ENCODE assay signal across 25 cellular contexts in genomic region chr16:88014954-88015805, GRCh38.
DNase-seq lines count a peak whose midpoint lies in the region; ATAC-seq and TF ChIP-seq lines count a peak whose summit lies in the region.
"Had no signal": no experiment of that assay in that cellular context is flagged by ENCODE, and none has a peak within 500 bp of the region (broad histone marks: within the 10 kb centered on the region; RNA-seq: fewer than 3 reads in every experiment).

No MANE protein-coding gene starts in this region.

- no peak for TF ChIP-seq EP300 in ovary (IDR thresholded peaks at IDR 0.05)

- no peaks in the 10 kb centered on the region for H3K4me1 Mint-ChIP-seq in Caco-2 (ENCODE audit: low read depth, unreplicated experiment)

- H3K4me1 ChIP-seq in Caco-2: no peaks in the 10 kb centered on the region
- peaks cover 0 to 18% (median 0%) of the 10 kb centered on the region in 4 donors for H3K4me1 ChIP-seq in Peyer's patch
- peaks cover 6% of the 10 kb centered on the region for H3K4me1 ChIP-seq in ovary (ENCODE audit: insufficient read depth)
- H3K4me1 ChIP-seq: parathyroid adenoma, right lobe of liver, tibial artery had no signal

- CTCF ChIA-PET in Caco-2 (lab: Charles Lee): no interaction called here

- peak overlapping the region; percentile 47 for H3K27ac Mint-ChIP-seq in Caco-2 (ENCODE audit: unreplicated experiment)
- H3K27ac Mint-ChIP-seq: CD8-positive, alpha-beta T cell had no signal

- no peak overlapping the region for H3K4me3 Mint-ChIP-seq in Caco-2 (ENCODE audit: unreplicated experiment)
- H3K4me3 Mint-ChIP-seq: CD8-positive, alpha-beta T cell; natural killer cell treated with Interleukin-12 subunit alpha and Interleukin-12 subunit beta and Interleukin-15 and Interleukin-18, amount 100 ng/mL, for 72 hours had no signal

- BruUV-seq in Caco-2 (replicated peaks; lab: Mats Ljungman, UMichigan): no TSS peak

- no peaks in the 10 kb centered on the region for H3K36me3 Mint-ChIP-seq in Caco-2 (ENCODE audit: insufficient read depth, unreplicated experiment)
- H3K36me3 Mint-ChIP-seq: natural killer cell treated with Interleukin-12 subunit alpha and Interleukin-12 subunit beta and Interleukin-15 and Interleukin-18, amount 100 ng/mL, for 72 hours had no signal

- ATAC-seq in HG02798 (IDR thresholded peaks at IDR 0.05; ENCODE audit: poor library complexity, unreplicated experiment): no peak
- ATAC-seq: activated CD4-positive, CD25-positive, alpha-beta regulatory T cell treated with anti-CD3 and anti-CD28 coated beads, Interleukin-2, amount 50 U/mL, for 24 hours; CD8-positive, alpha-beta T cell; natural killer cell treated with Interleukin-12 subunit alpha and Interleukin-12 subunit beta and Interleukin-15 and Interleukin-18, amount 100 ng/mL, for 72 hours; right lobe of liver had no signal

- 89 to 91% (median 90%) methylated on average over 27 to 32 of the region's 32 CpGs for WGBS in ovary, 3 donors

- H3K4me3 ChIP-seq in Caco-2 (ENCODE audit: low read depth, low read length) (no peak overlapping the region), Peyer's patch (no peak overlapping the region), coronary artery (no peak overlapping the region), ovary (no peak overlapping the region)
- H3K4me3 ChIP-seq: esophagus squamous epithelium, GM23248, right lobe of liver, tibial artery had no signal

- no peak for TF ChIP-seq CTCF in Caco-2 (IDR thresholded peaks at IDR 0.05; ENCODE audit: insufficient read depth in 1 of 2, low read depth in 1 of 2, low read length in 1 of 2, severe bottlenecking in 1 of 2, unreplicated experiment in 1 of 2)
- no peak for TF ChIP-seq CTCF in Peyer's patch (IDR thresholded peaks at IDR 0.05)
- no peak for TF ChIP-seq CTCF in coronary artery (IDR thresholded peaks at IDR 0.05)
- no peak for TF ChIP-seq CTCF in ovary (IDR thresholded peaks at IDR 0.05)

- H3K27me3 ChIP-seq in Caco-2 (replicated peaks; ENCODE audit: control insufficient read depth, insufficient read depth, low read length) (no peaks in the 10 kb centered on the region), Peyer's patch (no peaks in the 10 kb centered on the region), ovary (no peaks in the 10 kb centered on the region)
- H3K27me3 ChIP-seq: esophagus squamous epithelium, right lobe of liver, tibial artery had no signal

- no peaks in the 10 kb centered on the region for H3K27me3 Mint-ChIP-seq in Caco-2 (ENCODE audit: insufficient read depth, unreplicated experiment)
- H3K27me3 Mint-ChIP-seq: natural killer cell treated with Interleukin-12 subunit alpha and Interleukin-12 subunit beta and Interleukin-15 and Interleukin-18, amount 100 ng/mL, for 72 hours had no signal

- intact Hi-C loops in Caco-2 (cut with micrococcal nuclease; ENCODE audit: unreplicated experiment) (no loop called here), ovary (cut with DNase I) (no loop called here)

- POLR2A ChIA-PET in Caco-2 (lab: Charles Lee): no interaction called here

- H3K9me3 Mint-ChIP-seq in Caco-2 (ENCODE audit: unreplicated experiment): no peaks in the 10 kb centered on the region
- H3K9me3 Mint-ChIP-seq: CD8-positive, alpha-beta T cell; natural killer cell treated with Interleukin-12 subunit alpha and Interleukin-12 subunit beta and Interleukin-15 and Interleukin-18, amount 100 ng/mL, for 72 hours had no signal

- H3K27ac ChIP-seq in Peyer's patch (no peak overlapping the region), coronary artery (no peak overlapping the region), ovary (no peak overlapping the region)
- H3K27ac ChIP-seq: GM23248, parathyroid adenoma, right lobe of liver, tibial artery had no signal

- H3K36me3 ChIP-seq in Caco-2 (ENCODE audit: control insufficient read depth, insufficient read depth, low read length): no peaks in the 10 kb centered on the region; the same call in 1 of the 2 replicates
- H3K36me3 ChIP-seq in Peyer's patch: peaks cover 0 to 9% (median 0%) of the 10 kb centered on the region in 3 donors
- no peaks in the 10 kb centered on the region for H3K36me3 ChIP-seq in ovary

- DNase-seq in Caco-2: peak in 1 of 2 experiments; percentile 35
- peak in 2 of 3 donors; percentile 30 to 37 for DNase-seq in Peyer's patch
- DNase-seq in coronary artery (ENCODE audit: low spot score): peak; percentile 54
- DNase-seq in ovary: peak in 3 of 5 donors; percentile 15 to 34 (median 27)
- DNase-seq in SW480 (ENCODE audit: low spot score): no peak
- no peak for DNase-seq in NCI-H2196 treated with DMSO at 0.1 percent for 48 hours (lab: John Stamatoyannopoulos, UW; ENCODE audit: unreplicated experiment)
- DNase-seq: anterior cingulate cortex; CD8-positive, alpha-beta T cell; cerebellar nuclear complex; effector memory CD4-positive, alpha-beta T cell; esophagus squamous epithelium; GDM1; GM23248; Karpas-422; NCI-H1930; NCI-H446 treated with DMSO at 0.1 percent for 48 hours; NK-92 treated with Interleukin-12 subunit alpha and Interleukin-12 subunit beta, amount 100 ng/mL, for 24 hours; SK-N-SH; T-helper 9 cell had no signal

- no peak for TF ChIP-seq POLR2A in Peyer's patch (IDR thresholded peaks at IDR 0.05)
- no peak for TF ChIP-seq POLR2A in ovary (IDR thresholded peaks at IDR 0.05)

- H3K9me3 ChIP-seq in Caco-2: no peaks in the 10 kb centered on the region
- H3K9me3 ChIP-seq in Peyer's patch: no peaks in the 10 kb centered on the region
- H3K9me3 ChIP-seq in ovary: no peaks in the 10 kb centered on the region
- H3K9me3 ChIP-seq: esophagus squamous epithelium, right lobe of liver, SK-N-SH, tibial artery had no signal

Comparison
In these comparisons a context has a peak if more than half of its experiments do, and no peak if none do; other contexts are left out.
1. DNase-seq: peak in Peyer's patch (2 of 3), coronary artery (single experiment) and ovary (3 of 5); none in SW480 (single experiment) and NCI-H2196 treated with DMSO at 0.1 percent for 48 hours (single experiment).